ENCODE assay signal across 1 cellular context in the genomic region with DNA sequence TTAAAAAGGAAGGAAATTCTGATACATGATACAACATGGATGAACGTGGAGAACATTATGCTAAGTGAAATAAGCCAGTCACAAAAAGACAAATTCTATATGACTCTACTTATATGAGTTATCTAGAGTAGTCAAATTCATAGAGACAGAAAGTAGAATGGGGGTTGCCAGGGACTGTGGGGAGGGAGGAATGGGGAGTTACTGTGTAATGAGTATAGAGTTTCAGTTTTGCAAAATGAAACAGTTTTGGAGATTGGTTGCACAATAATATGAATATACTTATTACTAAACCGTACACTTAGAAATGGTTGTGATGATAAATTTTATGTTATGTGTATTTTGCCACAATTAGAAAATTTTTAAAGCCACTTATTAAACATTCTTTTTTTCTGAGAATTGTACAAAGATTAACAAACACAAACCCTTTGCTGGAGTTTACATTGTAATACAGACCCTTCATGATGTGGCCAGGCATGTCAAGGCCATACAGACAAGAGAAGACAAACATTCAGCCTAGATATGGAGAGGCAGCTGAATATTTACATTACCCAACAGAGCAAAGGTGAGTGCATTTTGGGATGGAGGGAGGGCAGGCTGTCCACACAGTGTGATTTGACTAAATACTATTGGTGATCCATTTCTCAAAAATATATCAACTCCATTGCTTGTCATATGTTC.
TF ChIP-seq lines count a peak whose summit lies in the region.

No MANE protein-coding gene starts in this region.

TF ChIP-seq in HEK293, 187 proteins besides CTCF, POLR2A, EP300 and RAD21 (continued from another document):
- TF ChIP-seq, protein P1, sequence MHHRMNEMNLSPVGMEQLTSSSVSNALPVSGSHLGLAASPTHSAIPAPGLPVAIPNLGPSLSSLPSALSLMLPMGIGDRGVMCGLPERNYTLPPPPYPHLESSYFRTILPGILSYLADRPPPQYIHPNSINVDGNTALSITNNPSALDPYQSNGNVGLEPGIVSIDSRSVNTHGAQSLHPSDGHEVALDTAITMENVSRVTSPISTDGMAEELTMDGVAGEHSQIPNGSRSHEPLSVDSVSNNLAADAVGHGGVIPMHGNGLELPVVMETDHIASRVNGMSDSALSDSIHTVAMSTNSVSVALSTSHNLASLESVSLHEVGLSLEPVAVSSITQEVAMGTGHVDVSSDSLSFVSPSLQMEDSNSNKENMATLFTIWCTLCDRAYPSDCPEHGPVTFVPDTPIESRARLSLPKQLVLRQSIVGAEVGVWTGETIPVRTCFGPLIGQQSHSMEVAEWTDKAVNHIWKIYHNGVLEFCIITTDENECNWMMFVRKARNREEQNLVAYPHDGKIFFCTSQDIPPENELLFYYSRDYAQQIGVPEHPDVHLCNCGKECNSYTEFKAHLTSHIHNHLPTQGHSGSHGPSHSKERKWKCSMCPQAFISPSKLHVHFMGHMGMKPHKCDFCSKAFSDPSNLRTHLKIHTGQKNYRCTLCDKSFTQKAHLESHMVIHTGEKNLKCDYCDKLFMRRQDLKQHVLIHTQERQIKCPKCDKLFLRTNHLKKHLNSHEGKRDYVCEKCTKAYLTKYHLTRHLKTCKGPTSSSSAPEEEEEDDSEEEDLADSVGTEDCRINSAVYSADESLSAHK (tag by site-specific recombination; IDR thresholded peaks at IDR 0.05) = no peak
- no peak for TF ChIP-seq ZNF133 (tag by site-specific recombination; IDR thresholded peaks at IDR 0.05)
- TF ChIP-seq, protein P2, sequence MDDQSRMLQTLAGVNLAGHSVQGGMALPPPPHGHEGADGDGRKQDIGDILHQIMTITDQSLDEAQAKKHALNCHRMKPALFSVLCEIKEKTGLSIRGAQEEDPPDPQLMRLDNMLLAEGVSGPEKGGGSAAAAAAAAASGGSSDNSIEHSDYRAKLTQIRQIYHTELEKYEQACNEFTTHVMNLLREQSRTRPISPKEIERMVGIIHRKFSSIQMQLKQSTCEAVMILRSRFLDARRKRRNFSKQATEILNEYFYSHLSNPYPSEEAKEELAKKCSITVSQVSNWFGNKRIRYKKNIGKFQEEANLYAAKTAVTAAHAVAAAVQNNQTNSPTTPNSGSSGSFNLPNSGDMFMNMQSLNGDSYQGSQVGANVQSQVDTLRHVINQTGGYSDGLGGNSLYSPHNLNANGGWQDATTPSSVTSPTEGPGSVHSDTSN (CRISPR knock-in tag; IDR thresholded peaks at IDR 0.05) = no peak
